In the genomic region with DNA sequence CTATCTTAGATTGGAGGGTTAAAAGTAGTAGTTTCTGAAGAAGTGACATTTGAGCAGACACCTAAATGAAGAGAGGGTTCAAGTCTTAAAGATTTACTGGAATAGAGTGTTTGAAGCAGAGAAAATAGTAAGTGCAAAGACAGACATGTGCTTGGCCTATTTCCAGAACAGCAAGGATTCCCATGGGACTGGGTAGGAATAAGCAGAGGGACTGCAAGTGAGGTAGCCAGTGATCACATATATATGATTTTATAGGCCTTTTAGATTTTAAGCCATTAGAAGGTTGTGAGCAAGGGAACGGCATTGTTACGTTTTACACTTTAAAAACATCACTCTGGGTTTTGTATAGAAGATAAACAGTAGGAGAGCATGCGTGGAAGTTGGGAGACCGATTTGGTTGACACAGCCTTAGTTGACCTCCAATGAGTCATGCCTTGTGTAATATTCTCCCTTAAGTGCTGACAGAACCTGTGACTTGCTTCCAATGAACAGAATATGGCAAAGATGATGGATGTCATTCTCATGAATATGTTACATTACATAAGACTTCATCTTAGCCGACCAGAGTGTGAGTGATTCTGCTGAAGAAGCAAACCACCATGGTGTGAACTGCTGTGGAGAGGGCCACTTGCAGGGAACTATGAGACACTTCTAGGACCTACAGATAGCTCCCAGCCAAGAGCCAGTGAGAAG, we compare ENCODE assay signal across 1 cellular context.
TF ChIP-seq lines count a peak whose summit lies in the region.

No MANE protein-coding gene starts in this region.

TF ChIP-seq in endothelial cell of umbilical vein, 7 proteins besides CTCF, POLR2A, EP300 and RAD21:
- TF ChIP-seq GATA2 (IDR thresholded peaks at IDR 0.05; ENCODE audit: insufficient read depth, insufficient read length, low read depth, low read length), result no peak
- TF ChIP-seq POLR2AphosphoS5 (IDR thresholded peaks at IDR 0.05; ENCODE audit: insufficient read depth, low read depth, low read length), result no peak
- TF ChIP-seq MYC (IDR thresholded peaks at IDR 0.05; ENCODE audit: low read depth, low read length), result no peak
- TF ChIP-seq JUN (IDR thresholded peaks at IDR 0.05; ENCODE audit: borderline replicate concordance, insufficient read depth, insufficient read length, low read depth), result peak; percentile 33
- TF ChIP-seq FOS (IDR thresholded peaks at IDR 0.05; ENCODE audit: borderline replicate concordance, insufficient read depth, low read length), result peak; percentile 55
- no peak for TF ChIP-seq EZH2 (IDR thresholded peaks at IDR 0.05; ENCODE audit: borderline replicate concordance, low read depth, low read length, severe bottlenecking)
- no peak for TF ChIP-seq MAX (IDR thresholded peaks at IDR 0.05; ENCODE audit: insufficient read depth, insufficient read length)
TF ChIP-seq in endothelial cell of umbilical vein: peak in this region for 2.
